Comparison of ENCODE assay signal across 28 cellular contexts in genomic region chr4:185805262-185805802, GRCh38. TPM values are rescaled to one million over a fixed set of nuclear protein-coding genes. Genes with fewer than 3 reads are reported as not detected.
"Had no signal": no experiment of that assay in that cellular context is flagged by ENCODE, and none has a peak within 500 bp of the region (broad histone marks: within the 10 kb centered on the region; RNA-seq: fewer than 3 reads in every experiment).

No MANE protein-coding gene starts in this region.

- H3K4me1 ChIP-seq: breast epithelium, colonic mucosa, gastrocnemius medialis, left lung, upper lobe of left lung had no signal

- H3K9me3 ChIP-seq: breast epithelium, colonic mucosa, esophagus squamous epithelium, gastrocnemius medialis, left lung, neutrophil, ovary, spleen, thoracic aorta, upper lobe of left lung had no signal

- H3K4me3 ChIP-seq: breast epithelium, colonic mucosa, esophagus squamous epithelium, gastrocnemius medialis, left lung, ovary, spleen, thoracic aorta, upper lobe of left lung had no signal

- H3K36me3 ChIP-seq: breast epithelium, colonic mucosa, esophagus squamous epithelium, gastrocnemius medialis, left lung, neutrophil, ovary, spleen, thoracic aorta, upper lobe of left lung had no signal

- FAIRE-seq: astrocyte had no signal

- H3K27ac ChIP-seq: breast epithelium, colonic mucosa, dorsolateral prefrontal cortex, esophagus squamous epithelium, gastrocnemius medialis, left lung, neutrophil, ovary, spleen, thoracic aorta, upper lobe of left lung had no signal

- DNase-seq: activated B cell treated with CpG ODN at 0.5 μM for 24 hours; activated CD4-positive, alpha-beta T cell treated with anti-CD3 and anti-CD28 coated beads for 36 hours; activated CD4-positive, alpha-beta T cell treated with anti-CD3 and anti-CD28 coated beads, Interleukin-2, amount 50 U/mL, for 4 hours; activated CD8-positive, alpha-beta memory T cell treated with anti-CD3 and anti-CD28 coated beads for 24 hours; activated CD8-positive, alpha-beta memory T cell treated with anti-CD3 and anti-CD28 coated beads, Interleukin-2, amount 50 U/mL, for 4 hours; activated naive CD4-positive, alpha-beta T cell; activated T-cell treated with anti-CD3 and anti-CD28 coated beads, Interleukin-2, amount 50 U/mL, for 4 hours; colonic mucosa; dorsolateral prefrontal cortex; effector memory CD8-positive, alpha-beta T cell; esophagus squamous epithelium; gastrocnemius medialis; head of caudate nucleus; kidney; left lung; ovary; spleen; stimulated activated CD4-positive, alpha-beta T cell treated with anti-CD3 and anti-CD28 coated beads, Interleukin-4, amount 100 ng/mL, for 24 hours; stimulated activated naive CD4-positive, alpha-beta T cell treated with Interleukin-2 at 50 U/mL for 16 hours; T-cell; upper lobe of left lung had no signal

- H3K27me3 ChIP-seq: breast epithelium, colonic mucosa, esophagus squamous epithelium, gastrocnemius medialis, left lung, neutrophil, ovary, spleen, upper lobe of left lung had no signal

- ATAC-seq: activated CD4-positive, alpha-beta T cell treated with anti-CD3 and anti-CD28 coated beads for 36 hours; activated T-cell treated with anti-CD3 and anti-CD28 coated beads, Interleukin-2, amount 50 U/mL, for 4 hours; effector memory CD8-positive, alpha-beta T cell; gastrocnemius medialis; left lung; natural killer cell treated with Interleukin-12 subunit alpha and Interleukin-12 subunit beta and Interleukin-15 and Interleukin-18, amount 100 ng/mL, for 72 hours; SK-N-SH treated with all-trans-retinoic acid at 6 μM for 48 hours; T-cell had no signal

RNA-seq across cellular contexts. Expression of gene SORBS2, which starts 6.7 kb away (rescaled TPM):
- total RNA-seq: activated B cell treated with CpG ODN at 0.5 μM for 24 hours; activated CD4-positive, alpha-beta T cell treated with anti-CD3 and anti-CD28 coated beads for 36 hours; activated T-helper 2 cell treated with anti-CD3 and anti-CD28 coated beads, Interferon-gamma antibody, Interleukin-2, Interleukin-4, amounts not matched to agents 10 μg/mL and 5 μg/mL and 100 μg/mL, durations not matched to agents 14 hours and 24 hours and 36 hours; natural killer cell treated with Interleukin-12 subunit alpha and Interleukin-12 subunit beta and Interleukin-15 and Interleukin-18, amount 100 ng/mL, for 72 hours had no signal
